10 cellular contexts compared by ENCODE assay signal in genomic region chr19:543912-544608, GRCh38. TPM values are rescaled to one million over a fixed set of nuclear protein-coding genes. Genes with fewer than 3 reads are reported as not detected.
A peak's percentile ranks its signal among the peaks of the same experiment; 100 is the strongest.
DNase-seq lines count a peak whose midpoint lies in the region; ATAC-seq, FAIRE-seq and TF ChIP-seq lines count a peak whose summit lies in the region.
"Had no signal": no experiment of that assay in that cellular context is flagged by ENCODE, and none has a peak within 500 bp of the region (broad histone marks: within the 10 kb centered on the region; RNA-seq: fewer than 3 reads in every experiment).

TSS of gene GZMM (plus strand) at chr19:544053. CDS start at chr19:544072, 19 bp downstream.

- H3K36me3 Mint-ChIP-seq in activated CD4-positive, alpha-beta memory T cell treated with anti-CD3 and anti-CD28 coated beads for 36 hours: peaks cover 10% of the 10 kb centered on the region

- H4K5ac ChIP-seq in H1 (ENCODE audit: insufficient read length, low read depth, low read length): no peak within 1 kb of the TSS

- H3K4me3 ChIP-seq in H1 (ENCODE audit: extremely low read depth in 1 of 4, insufficient read depth in 2 of 4, low read depth in 3 of 4, low read length in 4 of 4): no peak within 1 kb of the TSS

- no peak for TF ChIP-seq EP300 in H1 (IDR thresholded peaks at IDR 0.05; ENCODE audit: borderline replicate concordance in 1 of 2, low read depth in 2 of 2, low read length in 2 of 2)

- H3K23ac ChIP-seq in H1 (ENCODE audit: insufficient read length): no peak within 1 kb of the TSS

- no peak within 1 kb of the TSS for H3K4me2 ChIP-seq in H1 (ENCODE audit: insufficient read depth in 1 of 2, low read depth in 2 of 2, low read length in 2 of 2)

- H4K8ac ChIP-seq in H1 (ENCODE audit: extremely low read depth, insufficient read depth, low read length): no peak within 1 kb of the TSS

- intact Hi-C loops in activated CD4-positive, alpha-beta memory T cell treated with anti-CD3 and anti-CD28 coated beads for 36 hours (cut with micrococcal nuclease): no loop called here

- peak within 1 kb of the TSS; percentile 78 for H3K4me3 Mint-ChIP-seq in activated CD4-positive, alpha-beta memory T cell treated with anti-CD3 and anti-CD28 coated beads for 36 hours

- CTCF ChIA-PET in activated CD4-positive, alpha-beta memory T cell treated with anti-CD3 and anti-CD28 coated beads for 36 hours (lab: Charles Lee): interaction anchor here (0.6 kb wide), 1 partner anchor 64 kb away, joined by 5 read pairs; no protein-coding TSS in a partner anchor
- CTCF ChIA-PET in H1 (lab: Charles Lee; ENCODE audit: partially characterized antibody): interaction anchor here (0.6 kb wide), 1 partner anchor 101 kb away, joined by 3 read pairs; no protein-coding TSS in a partner anchor

- peaks cover 2 to 16% of the 10 kb centered on the region in 2 experiments for H4K20me1 ChIP-seq in H1 (replicated peaks in 1 of 2; ENCODE audit: control insufficient read depth in 1 of 2, insufficient read depth in 2 of 2, low read length in 2 of 2)

- H2BK5ac ChIP-seq in H1 (ENCODE audit: low read depth, low read length): 0 out of 2 replicates have a peak within 1 kb of the TSS, but pooled peaks have one; percentile 52

- no peak within 1 kb of the TSS for H2BK20ac ChIP-seq in H1 (ENCODE audit: low read length)

- no peak within 1 kb of the TSS for H2BK12ac ChIP-seq in H1 (ENCODE audit: low read depth, low read length)

- no peak for TF ChIP-seq RAD21 in H1 (IDR thresholded peaks at IDR 0.05 in 1 of 2, conservative IDR thresholded peaks at IDR 0.05 in 1 of 2; ENCODE audit: low read depth in 2 of 2, low read length in 2 of 2)

- H2AFZ ChIP-seq in H1 (ENCODE audit: low read length): no peak within 1 kb of the TSS

- no peak within 1 kb of the TSS for H4K91ac ChIP-seq in H1 (replicated peaks; ENCODE audit: insufficient read length, low read length)

- H3K23me2 ChIP-seq in H1 (ENCODE audit: low read depth, low read length): peaks cover 3% of the 10 kb centered on the region; the same call in 1 of the 2 replicates

- H3K9me3 Mint-ChIP-seq in activated CD4-positive, alpha-beta memory T cell treated with anti-CD3 and anti-CD28 coated beads for 36 hours: no peaks in the 10 kb centered on the region

- 0 out of 3 replicates have a peak, but pooled peaks of 1 of the 2 experiments have one; percentile 15 for TF ChIP-seq POLR2A in H1 (IDR thresholded peaks at IDR 0.05; ENCODE audit: control extremely low read depth in 1 of 2, low read depth in 2 of 2, low read length in 2 of 2)

- H2AK5ac ChIP-seq in H1 (ENCODE audit: low read depth, low read length): 0 out of 2 replicates have a peak within 1 kb of the TSS, but pooled peaks have one; percentile 7

- peak within 1 kb of the TSS; percentile 83 for H3K27ac Mint-ChIP-seq in activated CD4-positive, alpha-beta memory T cell treated with anti-CD3 and anti-CD28 coated beads for 36 hours

- H3K27me3 Mint-ChIP-seq in activated CD4-positive, alpha-beta memory T cell treated with anti-CD3 and anti-CD28 coated beads for 36 hours: no peaks in the 10 kb centered on the region

- TF ChIP-seq CTCF in GM13976 (IDR thresholded peaks at IDR 0.05; ENCODE audit: borderline replicate concordance, control extremely low read depth, extremely low read depth, insufficient read depth, missing control alignments) (no peak), H1 (IDR thresholded peaks at IDR 0.05; ENCODE audit: control extremely low read depth in 1 of 3, insufficient read depth in 1 of 3, low read depth in 1 of 3, low read length in 3 of 3) (no peak)

- H2BK120ac ChIP-seq in H1 (replicated peaks; ENCODE audit: low read depth, low read length): no peak within 1 kb of the TSS

- no peaks in the 10 kb centered on the region for H3K27me3 ChIP-seq in H1 (replicated peaks in 1 of 4; ENCODE audit: control insufficient read depth in 3 of 4, extremely low read depth in 1 of 4, insufficient read depth in 3 of 4, low read length in 3 of 4)

- FAIRE-seq in H1 (lab: Jason Lieb, UNC): no peak

- no peak within 1 kb of the TSS for H3K18ac ChIP-seq in H1 (ENCODE audit: extremely low read depth, low read length)

- 82% methylated on average over 20 of the region's 31 CpGs; no CpG with 5 or more reads in 1 of the 2 experiments for WGBS in H1 (ENCODE audit: extremely low coverage in 1 of 2, insufficient coverage in 1 of 2, insufficient read length in 1 of 2, insufficient replicate concordance in 2 of 2, low coverage in 1 of 2, low lambda C conversion rate in 2 of 2, missing lambda C conversion rate in 1 of 2), 2 experiments

- no peak within 1 kb of the TSS for H3K56ac ChIP-seq in H1 (replicated peaks; ENCODE audit: insufficient read length, low read depth, low read length)

- in situ Hi-C loops in GM13976 (cut with MboI; ENCODE audit: low sequenced_read_pairs, unreplicated experiment): no loop called here

- ATAC-seq in GM21528 (IDR thresholded peaks at IDR 0.05; ENCODE audit: low FRiP score, unreplicated experiment) (no peak), HG02678 (IDR thresholded peaks at IDR 0.05; ENCODE audit: unreplicated experiment) (no peak)

- no peak within 1 kb of the TSS for H2BK15ac ChIP-seq in H1 (ENCODE audit: low read length)

- no peak within 1 kb of the TSS for H3K27ac ChIP-seq in H1 (ENCODE audit: low read depth, low read length)

- POLR2A ChIA-PET in activated CD4-positive, alpha-beta memory T cell treated with anti-CD3 and anti-CD28 coated beads for 36 hours (lab: Charles Lee): interaction anchor here (1.0 kb wide), 1 partner anchor 12 kb away, joined by 5 read pairs; the partner anchor contains the start of gene CDC34
- POLR2A ChIA-PET in H1 (lab: Charles Lee; ENCODE audit: partially characterized antibody): interaction anchor here (0.6 to 4.2 kb wide), 5 partner anchors 9 to 40 kb away, joined by 3 to 43 read pairs (median 5); partner anchors contain the start of gene CDC34

- H3K79me2 ChIP-seq in H1 (ENCODE audit: control insufficient read depth in 1 of 2, insufficient read depth in 2 of 2, low read length in 2 of 2): no peaks in the 10 kb centered on the region

- 0 out of 2 replicates have a peak, but pooled peaks cover 4% of the 10 kb centered on the region for H3K79me1 ChIP-seq in H1 (ENCODE audit: low read depth, low read length)

- no peak within 1 kb of the TSS for H3K4ac ChIP-seq in H1 (replicated peaks; ENCODE audit: insufficient read length, low read depth, low read length)

- peaks cover 0 to 24% (median 5%) of the 10 kb centered on the region in 4 experiments; a peak in 5 of 8 replicates for H3K36me3 ChIP-seq in H1 (ENCODE audit: control insufficient read depth in 2 of 4, insufficient read depth in 4 of 4, low read length in 3 of 4)

- H3K4me1 Mint-ChIP-seq in activated CD4-positive, alpha-beta memory T cell treated with anti-CD3 and anti-CD28 coated beads for 36 hours (ENCODE audit: low read depth): peaks cover 20% of the 10 kb centered on the region

- no peaks in the 10 kb centered on the region for H3K9me3 ChIP-seq in H1 (ENCODE audit: insufficient read depth in 2 of 2, low read depth in 1 of 2, low read length in 1 of 2)

- no peak within 1 kb of the TSS for H3K9ac ChIP-seq in H1 (replicated peaks in 1 of 4; ENCODE audit: extremely low read depth in 1 of 4, low read depth in 3 of 4, low read length in 3 of 4)

- H3K4me1 ChIP-seq in H1 (replicated peaks in 1 of 4; ENCODE audit: control insufficient read depth in 3 of 4, insufficient read depth in 4 of 4, low read length in 3 of 4): no peaks in the 10 kb centered on the region; a peak in 1 of 7 replicates

- no peak within 1 kb of the TSS for H3K14ac ChIP-seq in H1 (ENCODE audit: insufficient read length)

- peak; percentile 47 for DNase-seq in GM13976 (ENCODE audit: low spot score)
- peak; percentile 83 for DNase-seq in activated CD4-positive, alpha-beta memory T cell treated with anti-CD3 and anti-CD28 coated beads for 36 hours
- no peak for DNase-seq in H1 (ENCODE audit: low read depth in 1 of 2, low spot score in 2 of 2)
- peak; percentile 56 to 67 for DNase-seq in stimulated activated CD4-positive, alpha-beta T cell treated with anti-CD3 and anti-CD28 coated beads, Interleukin-4, amount 100 ng/mL, for 48 hours (ENCODE audit: low read depth in 2 of 2)
- DNase-seq in cortex of kidney (lab: John Stamatoyannopoulos, UW): no peak
- DNase-seq in NCI-H345 treated with DMSO at 0.1 percent for 48 hours (lab: John Stamatoyannopoulos, UW; ENCODE audit: unreplicated experiment): no peak
- DNase-seq: DMS 273 treated with DMSO at 0.1 percent for 48 hours, NCI-H510A treated with DMSO at 0.1 percent for 48 hours had no signal

TF ChIP-seq in H1, 55 proteins besides CTCF, POLR2A, EP300 and RAD21:
- TF ChIP-seq, protein P1, sequence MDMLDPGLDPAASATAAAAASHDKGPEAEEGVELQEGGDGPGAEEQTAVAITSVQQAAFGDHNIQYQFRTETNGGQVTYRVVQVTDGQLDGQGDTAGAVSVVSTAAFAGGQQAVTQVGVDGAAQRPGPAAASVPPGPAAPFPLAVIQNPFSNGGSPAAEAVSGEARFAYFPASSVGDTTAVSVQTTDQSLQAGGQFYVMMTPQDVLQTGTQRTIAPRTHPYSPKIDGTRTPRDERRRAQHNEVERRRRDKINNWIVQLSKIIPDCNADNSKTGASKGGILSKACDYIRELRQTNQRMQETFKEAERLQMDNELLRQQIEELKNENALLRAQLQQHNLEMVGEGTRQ (IDR thresholded peaks at IDR 0.05; ENCODE audit: low read length): no peak
- peak; percentile 38; the same call in 1 of the 2 replicates for TF ChIP-seq POLR2AphosphoS5 (IDR thresholded peaks at IDR 0.05; ENCODE audit: low read depth, low read length)

RNA-seq across cellular contexts. Expression of gene GZMM, which starts in this region (rescaled TPM):
- total RNA-seq in activated CD4-positive, alpha-beta memory T cell treated with anti-CD3 and anti-CD28 coated beads for 36 hours: 10 to 100 TPM; 27.2 to 27.4 TPM
- total RNA-seq in H1 (2021; fragmentation: NEBNext Ultra II Directional; extraction: Animal tissue kit (Norgen Biotek cat#: 25700)): 0.32 and 0.59 TPM in 2 replicates
- 0.09 and 0.19 TPM in 2 replicates for polyA plus RNA-seq in H1 (2011; rRNA removed)
- polyA plus RNA-seq in H1 (2011; cell fraction: cytosol; rRNA removed): 0.26 TPM
- 0.91 TPM for polyA plus RNA-seq in H1 (2011; cell fraction: nucleus; rRNA removed)
- polyA plus RNA-seq in H1 (2012, experiment 1 of 2): 0.20 to 0.40 TPM in 2 of 4 replicates, not detected in the others
- 0.45 TPM for polyA plus RNA-seq in H1 (2012, experiment 2 of 2)
- polyA plus RNA-seq in H1 (2013, experiment 1 of 2): 0.12 TPM
- 0.22 TPM for polyA plus RNA-seq in H1 (2013, experiment 2 of 2)
- polyA minus RNA-seq in H1 (2011; rRNA and poly(A)+ RNA removed): not detected in 2 replicates
- polyA minus RNA-seq in H1 (2011; cell fraction: cytosol; rRNA and poly(A)+ RNA removed): not detected
- not detected for polyA minus RNA-seq in H1 (2011; cell fraction: nucleus; rRNA and poly(A)+ RNA removed)

Comparison
In these comparisons a context has a peak if more than half of its experiments do, and no peak if none do; other contexts are left out.
1. RNA of gene GZMM (total RNA-seq): 27.2 to 27.4 TPM in activated CD4-positive, alpha-beta memory T cell treated with anti-CD3 and anti-CD28 coated beads for 36 hours; 0.32 to 0.59 TPM in H1; every median in the first group is over 10 times any median in the second.
2. DNase-seq: peak in GM13976 (single experiment), activated CD4-positive, alpha-beta memory T cell treated with anti-CD3 and anti-CD28 coated beads for 36 hours (single experiment) and stimulated activated CD4-positive, alpha-beta T cell treated with anti-CD3 and anti-CD28 coated beads, Interleukin-4, amount 100 ng/mL, for 48 hours (2 of 2); none in H1 (0 of 2), cortex of kidney (single experiment) and NCI-H345 treated with DMSO at 0.1 percent for 48 hours (single experiment).